ENCODE assay signal across 1 cellular context in the genomic region with DNA sequence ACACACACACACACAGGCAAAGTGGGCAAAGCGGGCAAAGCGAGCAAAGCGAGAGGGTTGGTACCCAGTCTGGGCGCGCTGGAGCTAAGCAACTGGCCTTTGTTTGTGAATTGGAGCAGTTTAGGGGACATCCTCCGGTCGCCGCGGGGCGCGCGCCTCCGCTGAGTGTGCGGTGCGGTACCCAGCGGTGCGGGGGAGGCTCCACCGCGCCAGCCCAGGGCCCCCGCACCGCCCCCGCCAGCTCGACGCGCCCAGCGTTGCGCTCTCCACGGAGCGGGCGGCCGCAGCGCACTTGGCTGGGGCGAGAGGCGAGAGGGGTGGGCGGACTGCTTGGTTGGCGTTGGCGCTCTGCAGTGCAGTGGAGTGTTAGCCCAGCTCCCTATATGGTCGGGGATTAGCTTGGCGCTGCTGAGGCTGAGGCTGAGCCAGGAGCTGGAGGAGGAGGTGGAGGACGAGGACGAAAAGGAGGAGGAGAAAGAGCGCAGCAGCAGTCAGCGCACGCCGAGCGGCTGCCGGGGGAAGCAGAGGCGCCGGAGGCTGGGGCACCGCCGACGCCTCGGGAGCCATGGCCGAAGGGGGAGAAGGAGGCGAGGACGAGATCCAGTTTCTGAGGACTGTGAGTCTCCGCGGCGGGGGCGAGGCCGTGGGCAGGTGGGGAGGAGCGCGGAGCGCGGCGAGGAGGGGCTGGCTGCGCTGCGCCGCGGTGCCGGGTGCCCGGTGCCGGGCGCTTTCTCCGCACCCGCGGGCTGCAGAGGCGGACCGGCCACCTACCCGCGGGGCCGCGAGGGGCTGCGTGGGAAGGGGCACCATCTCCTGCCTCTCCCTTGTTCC.
A peak's percentile ranks its signal among the peaks of the same experiment; 100 is the strongest.
TF ChIP-seq lines count a peak whose summit lies in the region.

A gene (plus strand): TSS at position 487 of the 831 bp plus-strand sequence. CDS start 79 bp downstream, at position 566.

TF ChIP-seq in WTC11, 78 proteins besides CTCF, POLR2A, EP300 and RAD21 (continued from another document):
- TF ChIP-seq, protein P1, sequence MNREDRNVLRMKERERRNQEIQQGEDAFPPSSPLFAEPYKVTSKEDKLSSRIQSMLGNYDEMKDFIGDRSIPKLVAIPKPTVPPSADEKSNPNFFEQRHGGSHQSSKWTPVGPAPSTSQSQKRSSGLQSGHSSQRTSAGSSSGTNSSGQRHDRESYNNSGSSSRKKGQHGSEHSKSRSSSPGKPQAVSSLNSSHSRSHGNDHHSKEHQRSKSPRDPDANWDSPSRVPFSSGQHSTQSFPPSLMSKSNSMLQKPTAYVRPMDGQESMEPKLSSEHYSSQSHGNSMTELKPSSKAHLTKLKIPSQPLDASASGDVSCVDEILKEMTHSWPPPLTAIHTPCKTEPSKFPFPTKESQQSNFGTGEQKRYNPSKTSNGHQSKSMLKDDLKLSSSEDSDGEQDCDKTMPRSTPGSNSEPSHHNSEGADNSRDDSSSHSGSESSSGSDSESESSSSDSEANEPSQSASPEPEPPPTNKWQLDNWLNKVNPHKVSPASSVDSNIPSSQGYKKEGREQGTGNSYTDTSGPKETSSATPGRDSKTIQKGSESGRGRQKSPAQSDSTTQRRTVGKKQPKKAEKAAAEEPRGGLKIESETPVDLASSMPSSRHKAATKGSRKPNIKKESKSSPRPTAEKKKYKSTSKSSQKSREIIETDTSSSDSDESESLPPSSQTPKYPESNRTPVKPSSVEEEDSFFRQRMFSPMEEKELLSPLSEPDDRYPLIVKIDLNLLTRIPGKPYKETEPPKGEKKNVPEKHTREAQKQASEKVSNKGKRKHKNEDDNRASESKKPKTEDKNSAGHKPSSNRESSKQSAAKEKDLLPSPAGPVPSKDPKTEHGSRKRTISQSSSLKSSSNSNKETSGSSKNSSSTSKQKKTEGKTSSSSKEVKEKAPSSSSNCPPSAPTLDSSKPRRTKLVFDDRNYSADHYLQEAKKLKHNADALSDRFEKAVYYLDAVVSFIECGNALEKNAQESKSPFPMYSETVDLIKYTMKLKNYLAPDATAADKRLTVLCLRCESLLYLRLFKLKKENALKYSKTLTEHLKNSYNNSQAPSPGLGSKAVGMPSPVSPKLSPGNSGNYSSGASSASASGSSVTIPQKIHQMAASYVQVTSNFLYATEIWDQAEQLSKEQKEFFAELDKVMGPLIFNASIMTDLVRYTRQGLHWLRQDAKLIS (CRISPR knock-in tag; IDR thresholded peaks at IDR 0.05; ENCODE audit: borderline replicate concordance): no peak
- 0 out of 2 replicates have a peak, but pooled peaks have one; percentile 55 for TF ChIP-seq MYBL2 (CRISPR knock-in tag; IDR thresholded peaks at IDR 0.05)
